In genomic region chr5:143576721-143577484, GRCh38 we compare ENCODE assay signal across 14 cellular contexts.
DNase-seq lines count a peak whose midpoint lies in the region; ATAC-seq, FAIRE-seq and TF ChIP-seq lines count a peak whose summit lies in the region.
"Had no signal": no experiment of that assay in that cellular context is flagged by ENCODE, and none has a peak within 500 bp of the region (broad histone marks: within the 10 kb centered on the region; RNA-seq: fewer than 3 reads in every experiment).

No MANE protein-coding gene starts in this region.

- ATAC-seq in IMR-90 (ENCODE audit: low read depth) (peak; percentile 56), left lung (peak; percentile 45), HG02870 (IDR thresholded peaks at IDR 0.05; ENCODE audit: unreplicated experiment) (no peak), GM19351 (IDR thresholded peaks at IDR 0.05; ENCODE audit: unreplicated experiment) (no peak)
- ATAC-seq: mucosa of descending colon had no signal

- no peak overlapping the region for H3K4me2 ChIP-seq in IMR-90 (ENCODE audit: low read depth, low read length)

- H3K9me1 ChIP-seq in IMR-90 (ENCODE audit: insufficient read depth, low read length), result peaks cover 5% of the 10 kb centered on the region; the same call in 1 of the 2 replicates

- H3K4me3 ChIP-seq in IMR-90 (ENCODE audit: insufficient read depth, low read depth, low read length) (no peak overlapping the region), bronchial epithelial cell (ENCODE audit: low read depth, low read length) (no peak overlapping the region), left lung (no peak overlapping the region)
- H3K4me3 ChIP-seq: mucosa of descending colon had no signal

- H3K36me3 ChIP-seq in IMR-90 (ENCODE audit: control insufficient read depth, insufficient read depth, low read length) (no peaks in the 10 kb centered on the region), bronchial epithelial cell (ENCODE audit: control insufficient read depth, insufficient read depth, low read length) (no peaks in the 10 kb centered on the region), left lung (no peaks in the 10 kb centered on the region)

- 0 out of 2 replicates have a peak overlapping the region, but pooled peaks have one; percentile 65 for H4K91ac ChIP-seq in IMR-90 (ENCODE audit: insufficient read depth, low read depth, low read length)

- peak overlapping the region; percentile 16; the same call in 1 of the 2 replicates for H2BK120ac ChIP-seq in IMR-90 (ENCODE audit: low read depth, low read length)

- intact Hi-C loops in IMR-90 (cut with micrococcal nuclease), result no loop called here
- intact Hi-C loops in left lung (cut with DNase I), result no loop called here

- DNase-seq in AG08395 (ENCODE audit: low spot score) (peak; percentile 22), IMR-90 (peak; percentile 85), bronchial epithelial cell (ENCODE audit: low read depth) (peak; percentile 70), left lung (no peak), SHP77 treated with DMSO at 0.1 percent for 48 hours (lab: John Stamatoyannopoulos, UW) (no peak), NCI-H748 treated with DMSO at 0.1 percent for 48 hours (lab: John Stamatoyannopoulos, UW) (no peak)
- DNase-seq: activated CD4-positive, alpha-beta T cell treated with anti-CD3 and anti-CD28 coated beads, Interleukin-2, amount 50 U/mL, for 1 hour; mucosa of descending colon; NCI-H2107; stimulated activated naive CD4-positive, alpha-beta T cell treated with Interleukin-2 at 50 U/mL for 16 hours; T-helper 1 cell had no signal

- dilution Hi-C loops in IMR-90 (cut with HindIII; ENCODE audit: low sequenced_read_pairs, unreplicated experiment), result no loop called here

- no peak overlapping the region for H3K4ac ChIP-seq in IMR-90 (ENCODE audit: low read depth, low read length)

- no peak overlapping the region for H3K27ac ChIP-seq in IMR-90 (ENCODE audit: insufficient read depth, low read length)
- H3K27ac ChIP-seq in left lung, result no peak overlapping the region
- H3K27ac ChIP-seq: C4-2B had no signal

- peak overlapping the region; percentile 9; the same call in 1 of the 2 replicates for H3K18ac ChIP-seq in IMR-90 (ENCODE audit: low read depth, low read length)

- in situ Hi-C loops in IMR-90 (cut with MboI; ENCODE audit: low sequenced_read_pairs), result no loop called here

- no peaks in the 10 kb centered on the region for H4K20me1 ChIP-seq in IMR-90 (ENCODE audit: insufficient read depth, low read length)

- no peak overlapping the region for H3K56ac ChIP-seq in IMR-90 (ENCODE audit: extremely low read depth, insufficient read depth, low read length)

- FAIRE-seq in bronchial epithelial cell (lab: Jason Lieb, UNC), result no peak

- peak overlapping the region; percentile 80; the same call in 1 of the 2 replicates for H2BK20ac ChIP-seq in IMR-90 (ENCODE audit: low read depth, low read length)

- H3K4me1 ChIP-seq in IMR-90 (ENCODE audit: control insufficient read depth, insufficient read depth, low read length) (0 out of 2 replicates have a peak, but pooled peaks cover 4% of the 10 kb centered on the region), left lung (peaks cover 5 to 8% of the 10 kb centered on the region in 2 donors)

- no peaks in the 10 kb centered on the region for H3K9me3 ChIP-seq in IMR-90 (ENCODE audit: control insufficient read depth, insufficient read depth, low read length)
- no peaks in the 10 kb centered on the region for H3K9me3 ChIP-seq in left lung
- H3K9me3 ChIP-seq: mucosa of descending colon had no signal

- H3K79me1 ChIP-seq in IMR-90 (ENCODE audit: low read depth in 1 of 2, low read length in 2 of 2), result no peaks in the 10 kb centered on the region

- no CpG with 5 or more reads among the region's 2 CpGs for WGBS in IMR-90 (ENCODE audit: extremely low coverage in 2 of 2, insufficient read length in 1 of 2), 2 experiments

- CTCF ChIA-PET in IMR-90 (lab: Yijun Ruan, JAX), result no interaction called here

- BruUV-seq in IMR-90 (replicated peaks; lab: Mats Ljungman, UMichigan), result no TSS peak

- H2AFZ ChIP-seq in IMR-90 (replicated peaks; ENCODE audit: low read length, poor library complexity), result no peak overlapping the region

- H2BK5ac ChIP-seq in IMR-90 (ENCODE audit: low read depth, low read length, poor library complexity, severe bottlenecking), result peak overlapping the region; percentile 57

- peak overlapping the region; percentile 44; the same call in 1 of the 2 replicates for H3K14ac ChIP-seq in IMR-90 (replicated peaks; ENCODE audit: low read depth, low read length)

- no peak overlapping the region for H2AK5ac ChIP-seq in IMR-90 (ENCODE audit: low read depth, low read length)

- H3K23ac ChIP-seq in IMR-90 (ENCODE audit: low read depth, low read length), result peak overlapping the region; percentile 41; the same call in 1 of the 2 replicates

- POLR2A ChIA-PET in IMR-90 (lab: Charles Lee; ENCODE audit: unreplicated experiment), result no interaction called here

- H3K27me3 ChIP-seq in IMR-90 (ENCODE audit: control insufficient read depth, insufficient read depth, low read length), result no peaks in the 10 kb centered on the region
- H3K27me3 ChIP-seq in bronchial epithelial cell (ENCODE audit: control insufficient read depth, insufficient read depth, low read length), result no peaks in the 10 kb centered on the region
- H3K27me3 ChIP-seq in left lung, result no peaks in the 10 kb centered on the region

- TF ChIP-seq CTCF in IMR-90 (conservative IDR thresholded peaks at IDR 0.05; ENCODE audit: low read depth, low read length) (no peak), bronchial epithelial cell (IDR thresholded peaks at IDR 0.05; ENCODE audit: insufficient read depth, low read length, severe bottlenecking) (no peak), left lung (IDR thresholded peaks at IDR 0.05) (no peak)

- TF ChIP-seq RAD21 in IMR-90 (IDR thresholded peaks at IDR 0.05; ENCODE audit: low read length), result no peak

- no peak for TF ChIP-seq POLR2A in IMR-90 (IDR thresholded peaks at IDR 0.05; ENCODE audit: low read depth, low read length)

- no peak overlapping the region for H3K9ac ChIP-seq in IMR-90 (ENCODE audit: low read depth, low read length)

- H4K5ac ChIP-seq in IMR-90 (ENCODE audit: low read depth, low read length), result peak overlapping the region; percentile 57; the same call in 1 of the 2 replicates

- no peak overlapping the region for H2BK15ac ChIP-seq in IMR-90 (ENCODE audit: low read depth, low read length)

- no peak overlapping the region for H2AK9ac ChIP-seq in IMR-90 (replicated peaks; ENCODE audit: low read depth, low read length, poor library complexity)

- H4K8ac ChIP-seq in IMR-90 (ENCODE audit: low read depth in 2 of 2, low read length in 2 of 2), result 0 out of 4 replicates have a peak overlapping the region, but pooled peaks of 1 of the 2 experiments have one; percentile 46

TF ChIP-seq in IMR-90, 13 proteins besides CTCF, POLR2A, EP300 and RAD21:
- no peak for TF ChIP-seq RCOR1 (IDR thresholded peaks at IDR 0.05; ENCODE audit: insufficient replicate concordance, low read length)
- no peak for TF ChIP-seq SMC3 (IDR thresholded peaks at IDR 0.05; ENCODE audit: low read depth, low read length)
- TF ChIP-seq USF2 (IDR thresholded peaks at IDR 0.05; ENCODE audit: low read depth, low read length), result no peak
- 0 out of 2 replicates have a peak, but pooled peaks have one; percentile 47 for TF ChIP-seq CEBPB (IDR thresholded peaks at IDR 0.05; ENCODE audit: low read depth, low read length)
- no peak for TF ChIP-seq CHD1 (IDR thresholded peaks at IDR 0.05; ENCODE audit: low read depth, low read length)
- no peak for TF ChIP-seq RFX5 (IDR thresholded peaks at IDR 0.05; ENCODE audit: low read depth, low read length)

Comparison
In these comparisons a context has a peak if more than half of its experiments do, and no peak if none do; other contexts are left out.
1. DNase-seq: peak in AG08395 (single experiment), IMR-90 (single experiment) and bronchial epithelial cell (single experiment); none in left lung (0 of 2), SHP77 treated with DMSO at 0.1 percent for 48 hours (single experiment) and NCI-H748 treated with DMSO at 0.1 percent for 48 hours (single experiment).
2. ATAC-seq: peak in IMR-90 (single experiment) and left lung (single experiment); none in HG02870 (single experiment) and GM19351 (single experiment).